In the genomic region with DNA sequence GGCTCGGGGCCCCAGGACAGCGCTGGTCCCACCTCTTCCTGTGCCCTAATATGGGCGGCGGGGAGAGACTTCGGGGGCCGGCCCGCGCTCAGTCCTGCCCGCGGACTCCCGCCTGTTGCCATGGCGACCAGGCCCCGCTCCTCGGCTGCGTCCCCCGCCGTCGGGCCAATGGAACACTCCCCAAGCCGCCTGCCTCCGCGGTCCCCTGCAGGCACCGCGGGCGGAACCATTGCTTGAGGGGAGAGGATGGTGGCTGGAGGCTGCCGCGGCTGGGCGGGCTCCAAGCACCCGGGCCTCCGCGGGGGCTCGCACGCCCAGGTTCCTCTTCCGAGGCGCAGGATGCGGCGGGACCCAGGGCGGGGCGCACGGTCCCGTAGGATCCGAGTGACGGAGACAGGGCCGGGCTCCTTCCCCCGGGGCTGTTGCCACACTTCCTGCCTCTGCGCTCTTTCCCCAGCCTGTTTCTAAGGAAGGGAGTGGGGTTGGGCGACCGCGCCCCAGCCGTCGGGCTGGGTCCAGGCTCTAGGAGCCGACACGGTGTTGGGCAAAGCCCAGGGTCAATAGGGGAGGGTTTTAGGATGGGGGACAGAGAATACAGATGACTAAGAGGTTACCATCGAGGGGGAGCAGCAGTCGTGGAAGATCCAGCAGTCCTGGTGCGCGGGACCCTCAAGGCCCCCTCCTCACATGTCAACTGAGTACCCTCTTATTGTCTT, we compare ENCODE assay signal across 8 cellular contexts. TPM values are rescaled to one million over a fixed set of nuclear protein-coding genes. Genes with fewer than 3 reads are reported as not detected.
DNase-seq lines count a peak whose midpoint lies in the region; ATAC-seq and TF ChIP-seq lines count a peak whose summit lies in the region.

No MANE protein-coding gene starts in this region.

- H3K4me3 Mint-ChIP-seq in T-helper 17 cell = peak overlapping the region; percentile 98

- intact Hi-C loops in left ventricle myocardium superior (cut with micrococcal nuclease) (no loop called here), prostate gland (cut with DNase I) (loop anchor here (10.0 kb wide), 1 partner anchor 65 kb away; the partner anchor contains the start of gene TNPO2)

- H3K4me1 ChIP-seq in prostate gland (replicated peaks) (peaks cover 46% of the 10 kb centered on the region), urinary bladder (ENCODE audit: insufficient read depth) (no peaks in the 10 kb centered on the region)

- H3K36me3 Mint-ChIP-seq in T-helper 17 cell (ENCODE audit: low read depth) = peaks cover 5% of the 10 kb centered on the region

- H3K9me3 ChIP-seq in T-helper 17 cell (ENCODE audit: control insufficient read depth, low read length, poor library complexity, severe bottlenecking) = no peaks in the 10 kb centered on the region
- no peaks in the 10 kb centered on the region for H3K9me3 ChIP-seq in prostate gland

- no peak for TF ChIP-seq CTCF in GM12865 (IDR thresholded peaks at IDR 0.05; ENCODE audit: insufficient read depth, low read depth, low read length, missing control alignments)
- TF ChIP-seq CTCF in prostate gland (IDR thresholded peaks at IDR 0.05) = peak in 1 of 4 experiments; percentile 19

- peak overlapping the region; percentile 92 for H3K27ac ChIP-seq in angular gyrus (ENCODE audit: low read depth, low read length)
- peak overlapping the region; percentile 100 for H3K27ac ChIP-seq in prostate gland
- H3K27ac ChIP-seq in urinary bladder (ENCODE audit: low read depth) = peak overlapping the region; percentile 90

- H3K27ac Mint-ChIP-seq in T-helper 17 cell = peak overlapping the region; percentile 99

- DNase-seq in GM12865 (ENCODE audit: low read depth) (peak; percentile 100), NCI-H1417 treated with DMSO at 0.1 percent for 48 hours (lab: John Stamatoyannopoulos, UW) (peak; percentile 63), T-helper 17 cell (peak; percentile 86 to 89 (median 86)), left ventricle myocardium superior (peak; percentile 98), prostate gland (ENCODE audit: low spot score) (peak; percentile 94)

- H3K36me3 ChIP-seq in prostate gland = no peaks in the 10 kb centered on the region
- no peaks in the 10 kb centered on the region for H3K36me3 ChIP-seq in urinary bladder (ENCODE audit: insufficient read depth)

- H3K4me3 ChIP-seq in GM12865 (ENCODE audit: low read depth, low read length) = peak overlapping the region; percentile 95
- peak overlapping the region; percentile 79 to 85 for H3K4me3 ChIP-seq in prostate gland
- peak overlapping the region; percentile 41 for H3K4me3 ChIP-seq in urinary bladder (ENCODE audit: low read depth, low read length)

- WGBS in prostate gland = 1% methylated on average over 34 of the region's 56 CpGs
- under 1% methylated on average over 56 of the region's 56 CpGs for WGBS in urinary bladder

- H3K4me1 Mint-ChIP-seq in T-helper 17 cell = peaks cover 31% of the 10 kb centered on the region

- ATAC-seq in HG02759 (IDR thresholded peaks at IDR 0.05; ENCODE audit: unreplicated experiment) = peak; percentile 47
- peak; percentile 41 for ATAC-seq in T-helper 17 cell
- ATAC-seq in left ventricle myocardium superior = peak; percentile 56

- H3K27me3 Mint-ChIP-seq in T-helper 17 cell = no peaks in the 10 kb centered on the region

- peak; percentile 79 for TF ChIP-seq POLR2A in prostate gland (IDR thresholded peaks at IDR 0.05)

- H3K27me3 ChIP-seq in prostate gland (replicated peaks; ENCODE audit: insufficient read depth) = no peaks in the 10 kb centered on the region

RNA-seq across cellular contexts. Expression of gene JUNB, which starts 1.2 kb away (rescaled TPM):
- total RNA-seq in T-helper 17 cell = 1,000 to 10,000 TPM; 1,500 to 1,584 TPM
- total RNA-seq in left ventricle myocardium superior = 24.2 TPM
- total RNA-seq in prostate gland = 100 to 1,000 TPM; 173 to 290 TPM
- 107 TPM for total RNA-seq in urinary bladder
- polyA plus RNA-seq in urinary bladder = 545 TPM

RNA-seq across cellular contexts. Expression of gene PRDX2, which starts 11.5 kb away (rescaled TPM):
- total RNA-seq in T-helper 17 cell (10 to 100 TPM; 92.6 to 97.0 TPM), left ventricle myocardium superior (750 TPM), prostate gland (100 to 1,000 TPM; 256 to 548 TPM), urinary bladder (74.2 TPM)
- polyA plus RNA-seq in urinary bladder = 245 TPM

RNA-seq across cellular contexts. Expression of gene THSD8, which starts 11.8 kb away (rescaled TPM):
- total RNA-seq in T-helper 17 cell = 1 to 10 TPM in 1 of 2 donors, under 1 TPM in 1; 0.85 to 3.0 TPM
- total RNA-seq in left ventricle myocardium superior = 2.2 TPM
- total RNA-seq in prostate gland = under 1 TPM in 1 of 2 donors, not detected in 1; 0.91 TPM
- not detected for total RNA-seq in urinary bladder
- not detected for polyA plus RNA-seq in urinary bladder

RNA-seq across cellular contexts. Expression of gene HOOK2, which starts 14.7 kb away (rescaled TPM):
- total RNA-seq in T-helper 17 cell = 10 to 100 TPM; 14.9 to 19.3 TPM
- 44.9 TPM for total RNA-seq in left ventricle myocardium superior
- total RNA-seq in prostate gland = 100 to 1,000 TPM in 1 of 2 donors, 10 to 100 TPM in 1; 49.6 to 126 TPM
- 30.2 TPM for total RNA-seq in urinary bladder
- polyA plus RNA-seq in urinary bladder = 28.4 TPM

RNA-seq across cellular contexts. Expression of gene RNASEH2A, which starts 16.3 kb away (rescaled TPM):
- total RNA-seq in T-helper 17 cell = 1 to 10 TPM; 3.1 to 5.7 TPM
- total RNA-seq in left ventricle myocardium superior = 4.5 TPM
- 10 to 100 TPM in 1 of 2 donors, 1 to 10 TPM in 1; 8.7 to 11.5 TPM for total RNA-seq in prostate gland
- 9.5 TPM for total RNA-seq in urinary bladder
- polyA plus RNA-seq in urinary bladder = 12.8 TPM

Comparison
In these comparisons a context has a peak if more than half of its experiments do, and no peak if none do; other contexts are left out.
1. Peak in every context shown above with its lines: DNase-seq, ATAC-seq, H3K4me3 ChIP-seq and H3K27ac ChIP-seq.
2. H3K4me3 ChIP-seq: peak in every context shown above with its lines; median percentile 95 in GM12865; 82 in prostate gland; 41 in urinary bladder.
3. RNA of gene JUNB, which starts 1.2 kb away (total RNA-seq): 1,500 to 1,584 TPM in T-helper 17 cell; 173 to 290 TPM in prostate gland, 107 TPM in urinary bladder (single experiment) and 24.2 TPM in left ventricle myocardium superior (single experiment); every median in the first group is over 4 times any median in the second.